ENCODE assay signal across 19 cellular contexts in genomic region chr14:101030586-101030985, GRCh38.
"Had no signal": no experiment of that assay in that cellular context is flagged by ENCODE, and none has a peak within 500 bp of the region (broad histone marks: within the 10 kb centered on the region; RNA-seq: fewer than 3 reads in every experiment).

No MANE protein-coding gene starts in this region.

- H3K36me3 ChIP-seq: esophagus muscularis mucosa, gastrocnemius medialis, neutrophil, stomach, thoracic aorta had no signal

- ATAC-seq: effector memory CD8-positive, alpha-beta T cell; gastrocnemius medialis; left colon had no signal

- H3K4me2 ChIP-seq: smooth muscle cell had no signal

- H3K27me3 Mint-ChIP-seq: dendritic cell treated with granulocyte-macrophage colony-stimulating factor and Interleukin-4, amounts not matched to agents 40 ng/mL and 50 ng/mL, for 4 days; naive B cell had no signal

- H3K9me3 ChIP-seq: esophagus muscularis mucosa, gastrocnemius medialis, neutrophil, stomach, thoracic aorta had no signal

- H3K27me3 ChIP-seq: esophagus muscularis mucosa, gastrocnemius medialis, neutrophil, stomach had no signal

- H3K9me3 Mint-ChIP-seq: dendritic cell treated with granulocyte-macrophage colony-stimulating factor and Interleukin-4, amounts not matched to agents 40 ng/mL and 50 ng/mL, for 4 days; effector memory CD8-positive, alpha-beta T cell; immature natural killer cell; nephron had no signal

- H3K27ac Mint-ChIP-seq: dendritic cell treated with granulocyte-macrophage colony-stimulating factor and Interleukin-4, amounts not matched to agents 40 ng/mL and 50 ng/mL, for 4 days; effector memory CD8-positive, alpha-beta T cell; immature natural killer cell; naive B cell; nephron had no signal

- H3K4me1 ChIP-seq: esophagus muscularis mucosa, gastrocnemius medialis, stomach had no signal

- H3K4me1 Mint-ChIP-seq: immature natural killer cell, naive B cell, nephron had no signal

- H3K36me3 Mint-ChIP-seq: immature natural killer cell, naive B cell had no signal

- H3K4me3 Mint-ChIP-seq: dendritic cell treated with granulocyte-macrophage colony-stimulating factor and Interleukin-4, amounts not matched to agents 40 ng/mL and 50 ng/mL, for 4 days; effector memory CD8-positive, alpha-beta T cell; immature natural killer cell; naive B cell; nephron had no signal

- DNase-seq: effector memory CD8-positive, alpha-beta T cell; immature natural killer cell; left colon; mesendoderm; naive B cell; stimulated activated CD4-positive, alpha-beta T cell treated with anti-CD3 and anti-CD28 coated beads, Interleukin-15, amount 100 ng/mL, for 24 hours; stimulated activated CD4-positive, alpha-beta T cell treated with anti-CD3 and anti-CD28 coated beads, Interleukin-1b, Interleukin-23, amount 100 ng/mL, for 48 hours; stimulated activated CD4-positive, alpha-beta T cell treated with anti-CD3 and anti-CD28 coated beads, Interleukin-4, amount 100 ng/mL, for 4 hours; stimulated activated naive CD4-positive, alpha-beta T cell; stomach; trophoblast cell had no signal

- H3K27ac ChIP-seq: epithelial cell of prostate, esophagus muscularis mucosa, gastrocnemius medialis, neutrophil, stomach, thoracic aorta had no signal

- H3K4me3 ChIP-seq: esophagus muscularis mucosa, gastrocnemius medialis, smooth muscle cell, stomach, thoracic aorta had no signal
